ENCODE assay signal across 19 cellular contexts in genomic region chr4:36183232-36183631, GRCh38.
"Had no signal": no experiment of that assay in that cellular context is flagged by ENCODE, and none has a peak within 500 bp of the region (broad histone marks: within the 10 kb centered on the region; RNA-seq: fewer than 3 reads in every experiment).

No MANE protein-coding gene starts in this region.

- H3K4me1 ChIP-seq: sigmoid colon, transverse colon had no signal

- H3K9me3 ChIP-seq: sigmoid colon, transverse colon had no signal

- DNase-seq: activated CD4-positive, alpha-beta T cell treated with anti-CD3 and anti-CD28 coated beads, Interleukin-2, amount 50 U/mL, for 4 hours; activated gamma-delta T cell treated with Interleukin-2 at 50 U/mL for 16 hours; amniotic stem cell; dermis blood vessel endothelial cell; foreskin fibroblast; glutamatergic neuron; hippocampal formation; islet precursor cell; left colon; nucleus accumbens; posterior cingulate gyrus; sigmoid colon; stimulated activated CD8-positive, alpha-beta memory T cell treated with anti-CD3 and anti-CD28 coated beads, Interleukin-4, amount 100 ng/mL, for 48 hours; stimulated activated naive CD8-positive, alpha-beta T cell treated with anti-CD3 and anti-CD28 coated beads, Interleukin-15, Interleukin-2, amounts not matched to agents 100 U/mL and 50 U/mL, for 24 hours; substantia nigra; transverse colon had no signal

- H3K4me3 ChIP-seq: cardiac muscle cell, lung, sigmoid colon, transverse colon had no signal

- H3K27ac ChIP-seq: cardiac muscle cell, sigmoid colon, transverse colon had no signal

- ATAC-seq: left colon; natural killer cell treated with Interleukin-12 subunit alpha and Interleukin-12 subunit beta and Interleukin-15 and Interleukin-18, amount 100 ng/mL, for 72 hours; stimulated activated naive CD8-positive, alpha-beta T cell treated with anti-CD3 and anti-CD28 coated beads, Interleukin-15, Interleukin-2, amounts not matched to agents 100 U/mL and 50 U/mL, for 24 hours had no signal

- H3K27me3 ChIP-seq: cardiac muscle cell, sigmoid colon, transverse colon had no signal

- H3K36me3 ChIP-seq: cardiac muscle cell, sigmoid colon had no signal
